Comparison of ENCODE assay signal across 9 cellular contexts in the genomic region with DNA sequence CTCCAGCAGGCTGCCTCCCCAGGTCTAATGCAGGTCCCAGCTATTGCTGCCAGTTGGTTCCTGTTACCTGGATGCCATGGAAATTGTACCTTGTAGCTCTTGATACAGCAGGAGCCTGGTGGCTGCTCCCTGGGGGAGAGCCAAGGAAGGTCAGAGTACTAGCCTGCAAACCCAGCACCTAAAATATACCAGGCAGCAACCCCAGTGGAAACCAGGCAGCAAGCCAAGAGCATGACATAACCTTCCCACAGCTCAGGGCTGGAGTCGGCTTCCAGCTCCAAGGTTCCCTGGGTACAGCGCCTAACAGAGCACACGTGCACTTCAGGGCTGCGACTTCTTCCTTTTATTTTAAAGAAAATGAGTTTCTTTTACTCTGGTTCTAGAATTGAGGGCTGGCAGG. TPM values are rescaled to one million over a fixed set of nuclear protein-coding genes. Genes with fewer than 3 reads are reported as not detected.
DNase-seq lines count a peak whose midpoint lies in the region; ATAC-seq and TF ChIP-seq lines count a peak whose summit lies in the region.
"Had no signal": no experiment of that assay in that cellular context is flagged by ENCODE, and none has a peak within 500 bp of the region (broad histone marks: within the 10 kb centered on the region; RNA-seq: fewer than 3 reads in every experiment).

No MANE protein-coding gene starts in this region.

- no peaks in the 10 kb centered on the region for H4K20me1 ChIP-seq in PC-3 (ENCODE audit: low read length)

- H3K4me1 ChIP-seq in PC-3 (ENCODE audit: insufficient read depth, low read length) = no peaks in the 10 kb centered on the region

- no peaks in the 10 kb centered on the region for H3K36me3 ChIP-seq in PC-3 (ENCODE audit: low read depth, low read length)

- POLR2A ChIA-PET in PC-3 (lab: Charles Lee; ENCODE audit: unreplicated experiment) = no interaction called here

- no TSS peak for BruUV-seq in PC-3 (replicated peaks; lab: Mats Ljungman, UMichigan)

- H3F3A ChIP-seq in PC-3 (ENCODE audit: low read length, unreplicated experiment) = no peaks in the 10 kb centered on the region

- H3K4me3 ChIP-seq in HFF-Myc (replicated peaks; ENCODE audit: low read depth, low read length) (no peak overlapping the region), PC-3 (ENCODE audit: low read length) (no peak overlapping the region), retinal pigment epithelial cell (ENCODE audit: low read length) (no peak overlapping the region)

- H3K9me2 ChIP-seq in PC-3 (replicated peaks; ENCODE audit: low read length) = no peaks in the 10 kb centered on the region

- H3K9ac ChIP-seq in PC-3 (ENCODE audit: low read length) = no peak overlapping the region

- H3K27me3 ChIP-seq in PC-3 (ENCODE audit: low read length) = peaks cover 66% of the 10 kb centered on the region

- no peak overlapping the region for H3K27ac ChIP-seq in PC-3 (ENCODE audit: low read length)

- DNase-seq in HFF-Myc (ENCODE audit: extremely low read depth, low read depth) = peak; percentile 15
- DNase-seq in PC-3 = peak; percentile 35
- peak; percentile 72 for DNase-seq in glomerular visceral epithelial cell (ENCODE audit: extremely low spot score)
- DNase-seq in retinal pigment epithelial cell (ENCODE audit: low read depth) = peak; percentile 52
- no peak for DNase-seq in cortex of kidney (lab: John Stamatoyannopoulos, UW)
- DNase-seq in SIG-M5 treated with dmso at 0.1 percent for 504 hours (lab: John Stamatoyannopoulos, UW; ENCODE audit: unreplicated experiment) = no peak
- DNase-seq in stimulated activated CD4-positive, alpha-beta T cell treated with anti-CD3 and anti-CD28 coated beads, Interleukin-2, amount 100 ng/mL, for 24 hours = no peak
- DNase-seq in NCI-H1930 (lab: John Stamatoyannopoulos, UW) = no peak
- DNase-seq: activated CD8-positive, alpha-beta memory T cell treated with anti-CD3 and anti-CD28 coated beads, Interleukin-2, amount 50 U/mL, for 48 hours had no signal

- H3K79me2 ChIP-seq in PC-3 (ENCODE audit: low read length) = no peaks in the 10 kb centered on the region

- TF ChIP-seq CTCF in HFF-Myc (IDR thresholded peaks at IDR 0.05; ENCODE audit: low read depth, low read length, missing control alignments) = no peak
- TF ChIP-seq CTCF in PC-3 (conservative IDR thresholded peaks at IDR 0.05; ENCODE audit: low read depth, low read length) = no peak
- no peak for TF ChIP-seq CTCF in retinal pigment epithelial cell (conservative IDR thresholded peaks at IDR 0.05; ENCODE audit: low read depth, low read length)

- no peak overlapping the region for H2AFZ ChIP-seq in PC-3 (ENCODE audit: low read length)

- intact Hi-C loops in PC-3 (cut with micrococcal nuclease) = no loop called here

- ATAC-seq in PC-3 = no peak

- no peaks in the 10 kb centered on the region for H3K9me3 ChIP-seq in PC-3 (ENCODE audit: low read length)

- CTCF ChIA-PET in PC-3 (lab: Charles Lee) = no interaction called here

- H3K4me2 ChIP-seq in PC-3 (ENCODE audit: low read length) = no peak overlapping the region

RNA-seq across cellular contexts. Expression of a gene that starts 30.3 kb away (rescaled TPM):
- not detected in 2 replicates for total RNA-seq in PC-3 (2014; rRNA removed)

Comparison
In these comparisons a context has a peak if more than half of its experiments do, and no peak if none do; other contexts are left out.
1. DNase-seq: peak in HFF-Myc (single experiment), PC-3 (single experiment), glomerular visceral epithelial cell (single experiment) and retinal pigment epithelial cell (single experiment); none in cortex of kidney (single experiment), SIG-M5 treated with dmso at 0.1 percent for 504 hours (single experiment), stimulated activated CD4-positive, alpha-beta T cell treated with anti-CD3 and anti-CD28 coated beads, Interleukin-2, amount 100 ng/mL, for 24 hours (0 of 2) and NCI-H1930 (0 of 2).